Comparison of ENCODE assay signal across 8 cellular contexts in genomic region chr20:21099653-21100589, GRCh38. TPM values are rescaled to one million over a fixed set of nuclear protein-coding genes. Genes with fewer than 3 reads are reported as not detected.
DNase-seq lines count a peak whose midpoint lies in the region; ATAC-seq and TF ChIP-seq lines count a peak whose summit lies in the region.

No MANE protein-coding gene starts in this region.

- no peaks in the 10 kb centered on the region for H3K36me3 Mint-ChIP-seq in MCF 10A (ENCODE audit: insufficient read depth, unreplicated experiment)
- no peaks in the 10 kb centered on the region for H3K36me3 Mint-ChIP-seq in memory B cell

- no TSS peak for BruUV-seq in MCF 10A (replicated peaks; lab: Mats Ljungman, UMichigan)

- H3K9me3 ChIP-seq in breast epithelium (no peaks in the 10 kb centered on the region), thoracic aorta (no peaks in the 10 kb centered on the region)

- POLR2A ChIA-PET in MCF 10A (lab: Yijun Ruan, JAX): interaction anchor here (0.6 kb wide), 1 partner anchor 24 kb away, joined by 3 read pairs; no protein-coding TSS in a partner anchor

- peak overlapping the region; percentile 40 to 56 (median 42) for H3K4me3 ChIP-seq in breast epithelium
- H3K4me3 ChIP-seq in thoracic aorta: peak overlapping the region; percentile 72

- H3K9me3 Mint-ChIP-seq in MCF 10A (ENCODE audit: unreplicated experiment): no peaks in the 10 kb centered on the region
- no peaks in the 10 kb centered on the region for H3K9me3 Mint-ChIP-seq in memory B cell

- no peak for DNase-seq in breast epithelium (ENCODE audit: low spot score in 2 of 2)
- DNase-seq in MCF 10A (ENCODE audit: unreplicated experiment): no peak
- DNase-seq in HT-29 (ENCODE audit: low spot score): peak; percentile 36
- peak; percentile 42 for DNase-seq in central memory CD4-positive, alpha-beta T cell
- peak; percentile 16 to 32 for DNase-seq in memory B cell (ENCODE audit: low spot score in 2 of 2)
- no peak for DNase-seq in thoracic aorta (ENCODE audit: low spot score)

- H3K4me1 Mint-ChIP-seq in MCF 10A (ENCODE audit: insufficient read depth, unreplicated experiment): no peaks in the 10 kb centered on the region
- peaks cover 7% of the 10 kb centered on the region for H3K4me1 Mint-ChIP-seq in memory B cell

- ATAC-seq in SK-N-SH treated with all-trans-retinoic acid at 6 μM for 48 hours (peak; percentile 28; the same call in 2 of the 3 replicates), memory B cell (ENCODE audit: low read depth) (peak; percentile 64), thoracic aorta (ENCODE audit: insufficient number of reproducible peaks, low FRiP score, low read depth) (no peak), HG03159 (IDR thresholded peaks at IDR 0.05; ENCODE audit: unreplicated experiment) (no peak)

- CTCF ChIA-PET in MCF 10A (lab: Yijun Ruan, JAX): no interaction called here

- H3K27me3 ChIP-seq in breast epithelium: peaks cover 4 to 82% of the 10 kb centered on the region in 2 donors
- H3K27me3 ChIP-seq in thoracic aorta (replicated peaks; ENCODE audit: insufficient read depth): peaks cover 9% of the 10 kb centered on the region

- H3K27ac ChIP-seq in breast epithelium (no peak overlapping the region), thoracic aorta (no peak overlapping the region)

- TF ChIP-seq CTCF in breast epithelium (IDR thresholded peaks at IDR 0.05): no peak
- TF ChIP-seq CTCF in MCF 10A (IDR thresholded peaks at IDR 0.05; ENCODE audit: unreplicated experiment): no peak
- TF ChIP-seq CTCF in thoracic aorta (IDR thresholded peaks at IDR 0.05): no peak

- H3K27ac Mint-ChIP-seq in MCF 10A (ENCODE audit: low read depth, unreplicated experiment): no peak overlapping the region
- peak overlapping the region; percentile 90 for H3K27ac Mint-ChIP-seq in memory B cell

- H3K4me1 ChIP-seq in breast epithelium (peaks cover 0 to 8% of the 10 kb centered on the region in 2 donors), thoracic aorta (ENCODE audit: control insufficient read depth in 1 of 2, low read depth in 2 of 2) (peaks cover 30 to 38% of the 10 kb centered on the region in 2 donors)

- intact Hi-C loops in breast epithelium (cut with DNase I; ENCODE audit: low total_unique reads): no loop called here
- intact Hi-C loops in MCF 10A (cut with micrococcal nuclease): no loop called here

- H3K4me3 Mint-ChIP-seq in MCF 10A (ENCODE audit: unreplicated experiment): no peak overlapping the region
- H3K4me3 Mint-ChIP-seq in memory B cell: peak overlapping the region; percentile 90

- H3K36me3 ChIP-seq in breast epithelium (no peaks in the 10 kb centered on the region), thoracic aorta (no peaks in the 10 kb centered on the region)

- H3K27me3 Mint-ChIP-seq in MCF 10A (ENCODE audit: insufficient read depth, unreplicated experiment) (no peaks in the 10 kb centered on the region), memory B cell (peaks cover 33% of the 10 kb centered on the region)

- TF ChIP-seq POLR2A in breast epithelium (IDR thresholded peaks at IDR 0.05): no peak

TF ChIP-seq in SK-N-SH treated with all-trans-retinoic acid at 6 μM for 48 hours, 23 proteins besides CTCF, POLR2A, EP300 and RAD21:
- no peak for TF ChIP-seq ZFP3 (CRISPR knock-in tag; IDR thresholded peaks at IDR 0.05)
- TF ChIP-seq CSDC2 (CRISPR knock-in tag; IDR thresholded peaks at IDR 0.05): no peak
- TF ChIP-seq ZNF70 (CRISPR knock-in tag; IDR thresholded peaks at IDR 0.05): no peak
- TF ChIP-seq BACH2 (CRISPR knock-in tag; IDR thresholded peaks at IDR 0.05; ENCODE audit: borderline replicate concordance): no peak
- no peak for TF ChIP-seq ZNF565 (CRISPR knock-in tag; conservative IDR thresholded peaks at IDR 0.05; ENCODE audit: low read depth)
- no peak for TF ChIP-seq PATZ1 (CRISPR knock-in tag; IDR thresholded peaks at IDR 0.05; ENCODE audit: borderline replicate concordance)
- no peak for TF ChIP-seq POU6F1 (CRISPR knock-in tag; IDR thresholded peaks at IDR 0.05; ENCODE audit: borderline replicate concordance, low read depth)
- no peak for TF ChIP-seq RARB (CRISPR knock-in tag; IDR thresholded peaks at IDR 0.05)
- TF ChIP-seq GLIS3 (CRISPR knock-in tag; IDR thresholded peaks at IDR 0.05): no peak
- no peak for TF ChIP-seq PPARA (CRISPR knock-in tag; IDR thresholded peaks at IDR 0.05; ENCODE audit: borderline replicate concordance)
- TF ChIP-seq CREB5 (CRISPR knock-in tag; IDR thresholded peaks at IDR 0.05; ENCODE audit: low read depth): no peak
- no peak for TF ChIP-seq TSHZ2 (CRISPR knock-in tag; IDR thresholded peaks at IDR 0.05)
- TF ChIP-seq ZNF8 (CRISPR knock-in tag; IDR thresholded peaks at IDR 0.05): no peak
- no peak for TF ChIP-seq TCF4 (CRISPR knock-in tag; IDR thresholded peaks at IDR 0.05; ENCODE audit: borderline replicate concordance)
- TF ChIP-seq ZC3H10 (CRISPR knock-in tag; IDR thresholded peaks at IDR 0.05): no peak
- no peak for TF ChIP-seq SNAI2 (CRISPR knock-in tag; IDR thresholded peaks at IDR 0.05)
- no peak for TF ChIP-seq ESRRG (CRISPR knock-in tag; IDR thresholded peaks at IDR 0.05)
- TF ChIP-seq ARNTL (CRISPR knock-in tag; IDR thresholded peaks at IDR 0.05; ENCODE audit: borderline replicate concordance, low read depth): no peak

RNA-seq across cellular contexts. Expression of gene LINC00237, which starts 6.2 kb away (rescaled TPM):
- total RNA-seq in breast epithelium (not detected), MCF 10A (2022) (not detected in 2 replicates), thoracic aorta (not detected)
- not detected in 2 replicates for total RNA-seq in HT-29 (2014; rRNA removed; shearing (Covaris generic))

RNA-seq across cellular contexts. Expression of gene KIZ, which starts 26.0 kb away (rescaled TPM):
- 10 to 100 TPM; 29.8 to 46.2 (median 45.9) TPM for total RNA-seq in breast epithelium
- total RNA-seq in MCF 10A (2022): 47.2 and 56.1 TPM in 2 replicates
- 8.5 and 11.5 TPM in 2 replicates for total RNA-seq in HT-29 (2014; rRNA removed; shearing (Covaris generic))
- total RNA-seq in thoracic aorta: 10 to 100 TPM; 14.4 to 67.3 TPM

Comparison
In these comparisons a context has a peak if more than half of its experiments do, and no peak if none do; other contexts are left out.
1. DNase-seq: peak in HT-29 (single experiment), central memory CD4-positive, alpha-beta T cell (single experiment) and memory B cell (2 of 2); none in breast epithelium (0 of 2), MCF 10A (single experiment) and thoracic aorta (single experiment).
2. ATAC-seq: peak in SK-N-SH treated with all-trans-retinoic acid at 6 μM for 48 hours (single experiment) and memory B cell (single experiment); none in thoracic aorta (single experiment) and HG03159 (single experiment).